13 cellular contexts compared by ENCODE assay signal in genomic region chr14:72610096-72610830, GRCh38.
"Had no signal": no experiment of that assay in that cellular context is flagged by ENCODE, and none has a peak within 500 bp of the region (broad histone marks: within the 10 kb centered on the region; RNA-seq: fewer than 3 reads in every experiment).

No MANE protein-coding gene starts in this region.

- H2AFZ ChIP-seq: neural progenitor cell had no signal

- ATAC-seq: esophagus mucosa, lower lobe of right lung, pancreas had no signal

- H3K4me3 ChIP-seq: cardiac muscle cell, lower lobe of right lung, neural progenitor cell, pancreas, skin epidermis, testis had no signal

- H3K4me1 ChIP-seq: lower lobe of right lung, neural progenitor cell had no signal

- DNase-seq: activated B cell treated with CpG ODN at 0.5 μM for 24 hours; activated CD4-positive, alpha-beta T cell treated with anti-CD3 and anti-CD28 coated beads for 48 hours; activated naive CD4-positive, alpha-beta T cell treated with anti-CD3 and anti-CD28 coated beads, Interleukin-2, amount 50 U/mL, for 16 hours; activated T-cell treated with anti-CD3 and anti-CD28 coated beads, Interleukin-2, amount 50 U/mL, for 24 hours; lower lobe of right lung; midbrain; pancreas; SW 1271; testis had no signal

- H3K36me3 ChIP-seq: cardiac muscle cell, lower lobe of right lung, neural progenitor cell, pancreas had no signal

- H3K27ac ChIP-seq: cardiac muscle cell, lower lobe of right lung, neural progenitor cell, pancreas, skin epidermis, testis had no signal

- H3K27me3 ChIP-seq: cardiac muscle cell, neural progenitor cell, pancreas, testis had no signal

- H3K9ac ChIP-seq: neural progenitor cell had no signal

- H3K9me3 ChIP-seq: lower lobe of right lung, pancreas, testis had no signal

- H3K4me2 ChIP-seq: neural progenitor cell had no signal
